Comparison of ENCODE assay signal across 33 cellular contexts in genomic region chr3:191260431-191261303, GRCh38.
DNase-seq lines count a peak whose midpoint lies in the region; ATAC-seq, FAIRE-seq and TF ChIP-seq lines count a peak whose summit lies in the region.
"Had no signal": no experiment of that assay in that cellular context is flagged by ENCODE, and none has a peak within 500 bp of the region (broad histone marks: within the 10 kb centered on the region; RNA-seq: fewer than 3 reads in every experiment).

No MANE protein-coding gene starts in this region.

- CTCF ChIA-PET in HepG2 (lab: Yijun Ruan, JAX; ENCODE audit: low intra/inter-chr PET ratio, low total read pairs) (no interaction called here), activated B cell treated with CpG ODN at 0.5 μM for 24 hours (lab: Charles Lee) (no interaction called here)
- CTCF ChIA-PET in activated CD8-positive, alpha-beta memory T cell treated with anti-CD3 and anti-CD28 coated beads, Interleukin-2, amount 10 ng/mL, durations not matched to agents 7 days and 5 days (lab: Charles Lee), result no interaction called here

- no peaks in the 10 kb centered on the region for H4K20me1 ChIP-seq in HepG2 (ENCODE audit: insufficient read depth, low read length)
- no peaks in the 10 kb centered on the region for H4K20me1 ChIP-seq in smooth muscle cell (ENCODE audit: low read depth)

- no peak for TF ChIP-seq POLR2A in HepG2 (IDR thresholded peaks at IDR 0.05; ENCODE audit: insufficient read depth in 1 of 2, low read depth in 2 of 2, low read length in 2 of 2)

- intact Hi-C loops in HepG2 (cut with micrococcal nuclease; ENCODE audit: unreplicated experiment), result no loop called here
- intact Hi-C loops in activated B cell treated with CpG ODN at 0.5 μM for 24 hours (cut with micrococcal nuclease), result loop anchor here (1.0 kb wide), 1 partner anchor 18 kb away; no protein-coding TSS in a partner anchor

- H3F3A ChIP-seq in smooth muscle cell (ENCODE audit: low read depth), result no peaks in the 10 kb centered on the region

- 69% methylated on average over 11 of the region's 11 CpGs for WGBS in liver
- WGBS in HepG2 (ENCODE audit: low lambda C conversion rate), result 26% methylated on average over 10 of the region's 11 CpGs
- WGBS in smooth muscle cell (ENCODE audit: low lambda C conversion rate), result 88% methylated on average over 11 of the region's 11 CpGs

- POLR2A ChIA-PET in HepG2 (lab: Yijun Ruan, JAX) (no interaction called here), activated B cell treated with CpG ODN at 0.5 μM for 24 hours (lab: Charles Lee) (interaction anchor here (0.5 to 1.9 kb wide), 6 partner anchors 9 to 74 kb away, joined by 3 to 8 read pairs (median 6); no protein-coding TSS in a partner anchor)

- ATAC-seq in HepG2 (no peak), activated B cell treated with CpG ODN at 0.5 μM for 24 hours (ENCODE audit: low read depth) (no peak), memory B cell (ENCODE audit: low read depth) (no peak)
- no peak for ATAC-seq in activated CD8-positive, alpha-beta memory T cell treated with anti-CD3 and anti-CD28 coated beads, Interleukin-2, amount 10 ng/mL, durations not matched to agents 7 days and 5 days
- ATAC-seq: Panc1, sciatic nerve had no signal

- H3K4me1 Mint-ChIP-seq in activated B cell treated with CpG ODN at 0.5 μM for 24 hours (peaks cover 60% of the 10 kb centered on the region), memory B cell (peaks cover 28% of the 10 kb centered on the region)
- no peaks in the 10 kb centered on the region for H3K4me1 Mint-ChIP-seq in activated CD8-positive, alpha-beta memory T cell treated with anti-CD3 and anti-CD28 coated beads, Interleukin-2, amount 10 ng/mL, durations not matched to agents 7 days and 5 days

- H3K79me2 ChIP-seq in HepG2 (ENCODE audit: insufficient read depth, low read length) (no peaks in the 10 kb centered on the region), smooth muscle cell (ENCODE audit: low read depth) (no peaks in the 10 kb centered on the region)

- H3K27ac ChIP-seq in liver (ENCODE audit: low read depth in 1 of 2, low read length in 2 of 2), result peak overlapping the region; percentile 35 to 50
- no peak overlapping the region for H3K27ac ChIP-seq in HepG2 (ENCODE audit: extremely low read length, insufficient read depth, low read length)
- H3K27ac ChIP-seq in smooth muscle cell (ENCODE audit: low read depth), result no peak overlapping the region
- H3K27ac ChIP-seq: 22Rv1, epithelial cell of prostate, GM23248 had no signal

- H3K4me2 ChIP-seq in HepG2 (ENCODE audit: low read depth, low read length) (no peak overlapping the region), smooth muscle cell (no peak overlapping the region)

- H3K27me3 Mint-ChIP-seq in activated B cell treated with CpG ODN at 0.5 μM for 24 hours (no peaks in the 10 kb centered on the region), memory B cell (no peaks in the 10 kb centered on the region)
- no peaks in the 10 kb centered on the region for H3K27me3 Mint-ChIP-seq in activated CD8-positive, alpha-beta memory T cell treated with anti-CD3 and anti-CD28 coated beads, Interleukin-2, amount 10 ng/mL, durations not matched to agents 7 days and 5 days
- H3K27me3 Mint-ChIP-seq: CD4-positive, CD25-positive, alpha-beta regulatory T cell had no signal

- peak overlapping the region in 1 of 2 donors; percentile 39 for H3K9ac ChIP-seq in liver (ENCODE audit: low read depth in 1 of 2, low read length in 2 of 2)
- H3K9ac ChIP-seq in HepG2 (ENCODE audit: insufficient read depth, low read depth, low read length), result no peak overlapping the region
- H3K9ac ChIP-seq in smooth muscle cell (ENCODE audit: low read depth), result no peak overlapping the region
- H3K9ac ChIP-seq: GM23248 had no signal

- no peak for FAIRE-seq in HepG2 (lab: Jason Lieb, UNC)
- FAIRE-seq: D721Med, GM12892, kidney, urothelium cell line had no signal

- H2AFZ ChIP-seq in HepG2 (ENCODE audit: low read length) (no peak overlapping the region), smooth muscle cell (ENCODE audit: low read depth) (no peak overlapping the region)
- H2AFZ ChIP-seq: GM23248 had no signal

- no peaks in the 10 kb centered on the region for H3K9me3 ChIP-seq in liver (ENCODE audit: control insufficient read depth in 4 of 4, low read length in 3 of 4)
- H3K9me3 ChIP-seq in HepG2 (ENCODE audit: low read length), result no peaks in the 10 kb centered on the region
- H3K9me3 ChIP-seq in smooth muscle cell (replicated peaks; ENCODE audit: low read depth), result no peaks in the 10 kb centered on the region

- TF ChIP-seq EP300 in HepG2 (IDR thresholded peaks at IDR 0.05; ENCODE audit: low read depth in 2 of 2, low read length in 2 of 2), result no peak
- no peak for TF ChIP-seq EP300 in HepG2 (CRISPR knock-in tag; IDR thresholded peaks at IDR 0.05; ENCODE audit: borderline replicate concordance)

- H3K27ac Mint-ChIP-seq in activated B cell treated with CpG ODN at 0.5 μM for 24 hours, result peak overlapping the region; percentile 77
- peak overlapping the region; percentile 89 for H3K27ac Mint-ChIP-seq in memory B cell
- no peak overlapping the region for H3K27ac Mint-ChIP-seq in activated CD8-positive, alpha-beta memory T cell treated with anti-CD3 and anti-CD28 coated beads, Interleukin-2, amount 10 ng/mL, durations not matched to agents 7 days and 5 days
- H3K27ac Mint-ChIP-seq: CD4-positive, CD25-positive, alpha-beta regulatory T cell had no signal

- H3K36me3 Mint-ChIP-seq in activated B cell treated with CpG ODN at 0.5 μM for 24 hours (ENCODE audit: low read depth) (no peaks in the 10 kb centered on the region), memory B cell (peaks cover 3% of the 10 kb centered on the region)
- H3K36me3 Mint-ChIP-seq in activated CD8-positive, alpha-beta memory T cell treated with anti-CD3 and anti-CD28 coated beads, Interleukin-2, amount 10 ng/mL, durations not matched to agents 7 days and 5 days, result no peaks in the 10 kb centered on the region
- H3K36me3 Mint-ChIP-seq: CD4-positive, CD25-positive, alpha-beta regulatory T cell had no signal

- no peak overlapping the region for H3K4me3 Mint-ChIP-seq in activated B cell treated with CpG ODN at 0.5 μM for 24 hours
- no peak overlapping the region for H3K4me3 Mint-ChIP-seq in memory B cell
- H3K4me3 Mint-ChIP-seq in activated CD8-positive, alpha-beta memory T cell treated with anti-CD3 and anti-CD28 coated beads, Interleukin-2, amount 10 ng/mL, durations not matched to agents 7 days and 5 days, result no peak overlapping the region
- H3K4me3 Mint-ChIP-seq: CD4-positive, CD25-positive, alpha-beta regulatory T cell had no signal

- H3K4me3 ChIP-seq in liver (ENCODE audit: low read depth in 1 of 3, low read length in 3 of 3) (no peak overlapping the region), HepG2 (replicated peaks in 1 of 3; ENCODE audit: insufficient read depth in 1 of 3, low read depth in 2 of 3, low read length in 3 of 3) (no peak overlapping the region), smooth muscle cell (no peak overlapping the region)
- H3K4me3 ChIP-seq: GM23248, lung had no signal

- H3K4me1 ChIP-seq in liver (ENCODE audit: control insufficient read depth in 4 of 4, insufficient read depth in 4 of 4, low read length in 3 of 4) (peaks cover 0 to 14% (median 6%) of the 10 kb centered on the region in 4 donors), HepG2 (ENCODE audit: insufficient read depth, low read length) (no peaks in the 10 kb centered on the region), smooth muscle cell (ENCODE audit: low read depth) (peaks cover 6% of the 10 kb centered on the region)

- H3K36me3 ChIP-seq in liver (ENCODE audit: control insufficient read depth in 4 of 4, insufficient read depth in 3 of 4, low read depth in 1 of 4, low read length in 3 of 4), result no peaks in the 10 kb centered on the region
- H3K36me3 ChIP-seq in HepG2 (replicated peaks in 1 of 2; ENCODE audit: control insufficient read depth in 1 of 2, insufficient read depth in 2 of 2, low read length in 2 of 2), result no peaks in the 10 kb centered on the region
- H3K36me3 ChIP-seq in smooth muscle cell (ENCODE audit: low read depth), result no peaks in the 10 kb centered on the region

- H3K9me3 Mint-ChIP-seq in activated B cell treated with CpG ODN at 0.5 μM for 24 hours (no peaks in the 10 kb centered on the region), memory B cell (no peaks in the 10 kb centered on the region)
- H3K9me3 Mint-ChIP-seq in activated CD8-positive, alpha-beta memory T cell treated with anti-CD3 and anti-CD28 coated beads, Interleukin-2, amount 10 ng/mL, durations not matched to agents 7 days and 5 days (ENCODE audit: low read depth), result no peaks in the 10 kb centered on the region
- H3K9me3 Mint-ChIP-seq: CD4-positive, CD25-positive, alpha-beta regulatory T cell had no signal

- no TSS peak for BruUV-seq in HepG2 (replicated peaks; lab: Mats Ljungman, UMichigan)

- H3K27me3 ChIP-seq in liver (ENCODE audit: control insufficient read depth in 4 of 4, insufficient read depth in 4 of 4, low read length in 3 of 4), result no peaks in the 10 kb centered on the region
- no peaks in the 10 kb centered on the region; a peak in 2 of 5 replicates for H3K27me3 ChIP-seq in HepG2 (ENCODE audit: control insufficient read depth in 1 of 2, insufficient read depth in 2 of 2, low read length in 2 of 2)
- no peaks in the 10 kb centered on the region for H3K27me3 ChIP-seq in smooth muscle cell (ENCODE audit: low read depth)

- DNase-seq in HepG2 (ENCODE audit: low spot score) (no peak), activated B cell treated with CpG ODN at 0.5 μM for 24 hours (no peak), memory B cell (ENCODE audit: low spot score in 2 of 2) (no peak), medulla oblongata (ENCODE audit: extremely low spot score) (no peak), NCI-H1694 treated with DMSO at 0.1 percent for 48 hours (lab: John Stamatoyannopoulos, UW) (no peak), smooth muscle cell (lab: John Stamatoyannopoulos, UW; ENCODE audit: unreplicated experiment) (no peak)
- no peak for DNase-seq in activated CD8-positive, alpha-beta memory T cell treated with anti-CD3 and anti-CD28 coated beads, Interleukin-2, amount 10 ng/mL, durations not matched to agents 7 days and 5 days
- DNase-seq: activated CD4-positive, alpha-beta T cell treated with anti-CD3 and anti-CD28 coated beads, Interleukin-2, amount 50 U/mL, for 4 hours; activated CD8-positive, alpha-beta memory T cell treated with anti-CD3 and anti-CD28 coated beads, Interleukin-2, amount 50 U/mL, for 48 hours; activated naive CD4-positive, alpha-beta T cell treated with anti-CD3 and anti-CD28 coated beads, Interleukin-2, amount 50 U/mL, for 16 hours; amniotic stem cell; CD4-positive, CD25-positive, alpha-beta regulatory T cell; effector CD4-positive, alpha-beta T cell; GM23248; head of caudate nucleus; Karpas-422; kidney; MV-4-11; NCI-H146; NCI-H446 treated with DMSO at 0.1 percent for 48 hours; SHP77 treated with DMSO at 0.1 percent for 48 hours; stimulated activated CD4-positive, alpha-beta T cell treated with anti-CD3 and anti-CD28 coated beads, Interleukin-4, amount 100 ng/mL, for 4 hours; stimulated activated naive CD4-positive, alpha-beta T cell; T1000 had no signal

- in situ Hi-C loops in HepG2 (cut with HindIII; ENCODE audit: extremely low pct_ligation_motif_present, low pct_unique_long_range_greater_than_20kb), result no loop called here

- TF ChIP-seq RAD21 in liver (IDR thresholded peaks at IDR 0.05) (peak; percentile 16 to 29), HepG2 (CRISPR knock-in tag; IDR thresholded peaks at IDR 0.05) (no peak)

- TF ChIP-seq CTCF in liver (IDR thresholded peaks at IDR 0.05; ENCODE audit: low read depth, low read length, missing input control), result no peak
- no peak for TF ChIP-seq CTCF in HepG2 (CRISPR knock-in tag; IDR thresholded peaks at IDR 0.05)
- TF ChIP-seq CTCF in activated B cell treated with CpG ODN at 0.5 μM for 24 hours (IDR thresholded peaks at IDR 0.05), result no peak
- TF ChIP-seq CTCF in smooth muscle cell (IDR thresholded peaks at IDR 0.05; ENCODE audit: borderline replicate concordance, insufficient read depth, poor library complexity, severe bottlenecking), result no peak

Comparison
In these comparisons a context has a peak if more than half of its experiments do, and no peak if none do; other contexts are left out.
1. H3K27ac ChIP-seq: peak in liver (2 of 2); none in HepG2 (single experiment) and smooth muscle cell (single experiment).